8 cellular contexts compared by ENCODE assay signal in the genomic region with DNA sequence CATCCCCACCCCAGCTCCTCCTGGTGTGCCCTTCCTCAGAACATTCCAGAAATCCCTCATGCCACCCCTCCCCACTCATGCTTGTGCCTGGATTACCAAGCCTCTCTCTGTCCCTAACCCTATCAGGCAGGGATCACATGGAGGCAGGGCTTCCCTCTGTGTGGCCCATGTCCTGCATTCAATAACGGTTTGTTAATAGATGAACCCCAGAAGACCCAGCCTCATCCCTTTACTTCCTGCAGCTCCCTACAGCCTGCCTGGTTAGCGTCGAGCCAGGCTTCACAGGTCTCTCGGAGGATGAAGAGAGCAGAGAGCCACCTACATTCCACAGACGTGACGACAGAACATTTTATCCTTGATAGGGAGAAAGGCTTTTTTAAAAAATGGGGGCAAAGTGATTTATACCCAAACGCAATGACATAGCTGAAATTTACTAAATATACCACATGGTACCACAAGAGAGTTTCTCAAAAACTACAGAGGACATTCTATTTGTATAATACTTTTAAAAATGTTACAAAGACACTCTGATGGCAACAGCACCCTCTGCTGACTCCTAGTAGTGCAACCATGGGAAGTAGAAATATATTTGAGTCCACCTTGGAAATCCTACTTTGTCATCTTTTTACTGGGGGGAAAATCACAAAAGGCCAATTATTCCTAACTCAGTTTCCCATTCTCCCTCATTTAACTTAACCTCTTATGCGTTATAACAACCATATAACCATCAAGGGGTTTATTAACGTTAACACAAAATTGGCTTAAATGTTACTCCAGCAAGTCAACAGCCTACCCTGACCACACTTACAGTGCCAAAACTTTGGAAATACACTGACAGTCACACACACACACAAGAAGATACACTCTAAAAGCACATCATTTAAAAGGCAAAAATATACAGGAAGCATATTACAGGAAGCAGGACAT. TPM values are rescaled to one million over a fixed set of nuclear protein-coding genes. Genes with fewer than 3 reads are reported as not detected.
DNase-seq lines count a peak whose midpoint lies in the region; ATAC-seq, FAIRE-seq and TF ChIP-seq lines count a peak whose summit lies in the region.

No MANE protein-coding gene starts in this region.

- no peaks in the 10 kb centered on the region for H4K20me1 ChIP-seq in PC-3 (ENCODE audit: low read length)

- POLR2A ChIA-PET in PC-3 (lab: Charles Lee; ENCODE audit: unreplicated experiment) = no interaction called here

- H2AFZ ChIP-seq in PC-3 (ENCODE audit: low read length) = no peak overlapping the region

- no peaks in the 10 kb centered on the region for H3F3A ChIP-seq in PC-3 (ENCODE audit: low read length, unreplicated experiment)

- H3K27me3 Mint-ChIP-seq in Calu3 (ENCODE audit: unreplicated experiment) = peaks cover 13% of the 10 kb centered on the region
- no peaks in the 10 kb centered on the region for H3K27me3 Mint-ChIP-seq in nephron (ENCODE audit: low read depth)

- H3K36me3 Mint-ChIP-seq in Calu3 (ENCODE audit: insufficient read depth, unreplicated experiment) (no peaks in the 10 kb centered on the region), nephron (ENCODE audit: low read depth) (peaks cover 4% of the 10 kb centered on the region)

- H3K9me3 Mint-ChIP-seq in Calu3 (ENCODE audit: low read depth, unreplicated experiment) (peaks cover 2% of the 10 kb centered on the region), nephron (peaks cover 9% of the 10 kb centered on the region)

- H3K4me3 Mint-ChIP-seq in Calu3 (ENCODE audit: low read depth, unreplicated experiment) (no peak overlapping the region), nephron (no peak overlapping the region)

- TF ChIP-seq CTCF in Calu3 (IDR thresholded peaks at IDR 0.05; ENCODE audit: unreplicated experiment) = peak; percentile 70
- peak; percentile 88 for TF ChIP-seq CTCF in PC-3 (conservative IDR thresholded peaks at IDR 0.05; ENCODE audit: low read depth, low read length)
- peak; percentile 73 to 77 (median 74) for TF ChIP-seq CTCF in nephron (IDR thresholded peaks at IDR 0.05; ENCODE audit: unreplicated experiment in 3 of 3)

- H3K36me3 ChIP-seq in PC-3 (ENCODE audit: low read depth, low read length) = no peaks in the 10 kb centered on the region

- no peaks in the 10 kb centered on the region for H3K4me1 Mint-ChIP-seq in Calu3 (ENCODE audit: low read depth, unreplicated experiment)
- peaks cover 23% of the 10 kb centered on the region for H3K4me1 Mint-ChIP-seq in nephron

- H3K4me2 ChIP-seq in PC-3 (ENCODE audit: low read length) = no peak overlapping the region

- no peaks in the 10 kb centered on the region for H3K9me3 ChIP-seq in PC-3 (ENCODE audit: low read length)

- no TSS peak for BruUV-seq in Calu3 (replicated peaks; lab: Mats Ljungman, UMichigan)
- BruUV-seq in PC-3 (replicated peaks; lab: Mats Ljungman, UMichigan) = no TSS peak

- H3K27ac Mint-ChIP-seq in Calu3 (ENCODE audit: unreplicated experiment) (no peak overlapping the region), nephron (no peak overlapping the region)

- H3K79me2 ChIP-seq in PC-3 (ENCODE audit: low read length) = no peaks in the 10 kb centered on the region

- no peak overlapping the region for H3K4me3 ChIP-seq in PC-3 (ENCODE audit: low read length)

- 0 out of 2 replicates have a peak, but pooled peaks cover 3% of the 10 kb centered on the region for H3K27me3 ChIP-seq in PC-3 (ENCODE audit: low read length)

- intact Hi-C loops in Calu3 (cut with micrococcal nuclease; ENCODE audit: unreplicated experiment) = loop anchor here (1.0 to 2.0 kb wide), 3 partner anchors 77 to 1416 kb away; no protein-coding TSS in a partner anchor
- intact Hi-C loops in PC-3 (cut with micrococcal nuclease) = loop anchor here (1.0 to 10.0 kb wide), 6 partner anchors 77 to 1416 kb away; no protein-coding TSS in a partner anchor

- peak; percentile 41 for DNase-seq in Calu3
- peak; percentile 60 for DNase-seq in PC-3
- DNase-seq in activated CD8-positive, alpha-beta memory T cell treated with anti-CD3 and anti-CD28 coated beads, Interleukin-2, amount 50 U/mL, for 4 hours = no peak
- DNase-seq in NK-92 (lab: John Stamatoyannopoulos, UW; ENCODE audit: unreplicated experiment) = no peak
- DNase-seq in activated CD4-positive, CD25-positive, alpha-beta regulatory T cell treated with anti-CD3 and anti-CD28 coated beads, Interleukin-2, amount 50 U/mL, for 72 hours = no peak

- H3K9ac ChIP-seq in PC-3 (ENCODE audit: low read length) = no peak overlapping the region

- no peaks in the 10 kb centered on the region for H3K4me1 ChIP-seq in PC-3 (ENCODE audit: insufficient read depth, low read length)

- H3K9me2 ChIP-seq in PC-3 (replicated peaks; ENCODE audit: low read length) = no peaks in the 10 kb centered on the region

- peak; percentile 77 for FAIRE-seq in endometrium (lab: Jason Lieb, UNC)

- CTCF ChIA-PET in Calu3 (lab: Charles Lee) (no interaction called here), PC-3 (lab: Charles Lee) (interaction anchor here (0.6 kb wide), 2 partner anchors 13 to 87 kb away, joined by 3 to 4 read pairs; no protein-coding TSS in a partner anchor)

- no peak overlapping the region for H3K27ac ChIP-seq in PC-3 (ENCODE audit: low read length)

- ATAC-seq in GM19351 (IDR thresholded peaks at IDR 0.05; ENCODE audit: unreplicated experiment) = peak; percentile 68
- peak; percentile 60 for ATAC-seq in PC-3

RNA-seq across cellular contexts. Expression of gene FBXO15, which starts 30.7 kb away (rescaled TPM):
- total RNA-seq in Calu3 (2022) (1.5 and 1.7 TPM in 2 replicates), PC-3 (2014; rRNA removed) (0.87 and 2.8 TPM in 2 replicates)

RNA-seq across cellular contexts. Expression of gene TIMM21, which starts 31.4 kb away (rescaled TPM):
- total RNA-seq in Calu3 (2022) = 44.9 and 46.7 TPM in 2 replicates
- 106 and 120 TPM in 2 replicates for total RNA-seq in PC-3 (2014; rRNA removed)

Comparison
In these comparisons a context has a peak if more than half of its experiments do, and no peak if none do; other contexts are left out.
1. DNase-seq: peak in Calu3 (single experiment) and PC-3 (single experiment); none in activated CD8-positive, alpha-beta memory T cell treated with anti-CD3 and anti-CD28 coated beads, Interleukin-2, amount 50 U/mL, for 4 hours (single experiment), NK-92 (single experiment) and activated CD4-positive, CD25-positive, alpha-beta regulatory T cell treated with anti-CD3 and anti-CD28 coated beads, Interleukin-2, amount 50 U/mL, for 72 hours (single experiment).
2. Peak in every context shown above with its lines, with median percentiles within 50 percentile points of each other: CTCF ChIP-seq.